Comparison of ENCODE assay signal across 8 cellular contexts in the genomic region with DNA sequence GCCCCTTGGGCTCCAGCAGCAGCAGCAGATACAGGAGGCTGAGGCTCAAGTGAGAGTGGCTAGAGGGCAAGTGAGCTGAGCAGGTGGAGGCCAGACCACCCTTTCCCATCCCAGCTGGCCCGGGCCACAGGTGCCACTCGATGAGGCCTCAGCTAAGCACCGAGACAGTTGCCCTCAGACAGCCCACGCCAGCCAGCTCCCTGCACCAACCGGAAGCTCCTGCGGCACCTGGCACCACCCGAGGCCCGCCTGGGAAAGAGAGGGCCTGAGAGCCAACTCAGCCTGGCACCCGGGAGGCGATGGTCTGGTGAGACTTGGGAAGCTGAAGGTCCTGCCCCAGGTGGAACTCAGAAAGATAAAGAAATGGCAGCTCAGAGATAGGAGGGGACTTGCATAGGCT. TPM values are rescaled to one million over a fixed set of nuclear protein-coding genes. Genes with fewer than 3 reads are reported as not detected.
"Had no signal": no experiment of that assay in that cellular context is flagged by ENCODE, and none has a peak within 500 bp of the region (broad histone marks: within the 10 kb centered on the region; RNA-seq: fewer than 3 reads in every experiment).

No MANE protein-coding gene starts in this region.

- H2AFZ ChIP-seq: GM23338 had no signal

- H3K4me3 Mint-ChIP-seq: GM23338, H9 had no signal

- DNase-seq: H9, HCEC 1CT, IMR-90 had no signal

- H3K9me3 Mint-ChIP-seq: GM23338, H9 had no signal

- ATAC-seq: GM23338 had no signal

- H3K4me2 ChIP-seq: GM23338 had no signal

- FAIRE-seq: H1, H54, HTR-8/SVneo had no signal

- H3K27ac Mint-ChIP-seq: GM23338 had no signal

- H3K4me3 ChIP-seq: GM23338 had no signal

RNA-seq across cellular contexts. Expression of a gene that starts 38.3 kb away (rescaled TPM):
- total RNA-seq: GM23338, H1, H9, HT-29, IMR-90 had no signal
- polyA plus RNA-seq: GM23338, H1, IMR-90 had no signal
